ENCODE assay signal across 10 cellular contexts in genomic region chr22:40077646-40078016, GRCh38.
"Had no signal": no experiment of that assay in that cellular context is flagged by ENCODE, and none has a peak within 500 bp of the region (broad histone marks: within the 10 kb centered on the region; RNA-seq: fewer than 3 reads in every experiment).

No MANE protein-coding gene starts in this region.

- DNase-seq: activated CD4-positive, alpha-beta T cell treated with anti-CD3 and anti-CD28 coated beads, Interleukin-2, amount 10 ng/mL, durations not matched to agents 7 days and 5 days; activated CD4-positive, CD25-positive, alpha-beta regulatory T cell; activated effector memory CD4-positive, alpha-beta T cell treated with Interleukin-2 at 50 U/mL for 16 hours; activated T-cell treated with anti-CD3 and anti-CD28 coated beads for 4 hours; foreskin melanocyte; head of caudate nucleus; stimulated activated CD4-positive, alpha-beta T cell treated with anti-CD3 and anti-CD28 coated beads, Interleukin-1b, Interleukin-23, amount 100 ng/mL, for 48 hours had no signal

- H3K27ac ChIP-seq: epithelial cell of prostate, parathyroid adenoma had no signal

- H3K9ac ChIP-seq: parathyroid adenoma had no signal

- H2AFZ ChIP-seq: parathyroid adenoma had no signal

- H3K9me3 Mint-ChIP-seq: activated CD4-positive, alpha-beta T cell treated with anti-CD3 and anti-CD28 coated beads, Interleukin-2, amount 10 ng/mL, durations not matched to agents 7 days and 5 days; T-helper 2 cell treated with Interferon-gamma antibody and Interleukin-4, amounts not matched to agents 5 μg/mL and 100 μg/mL, for 36 hours had no signal

- H3K27ac Mint-ChIP-seq: activated CD4-positive, alpha-beta T cell treated with anti-CD3 and anti-CD28 coated beads, Interleukin-2, amount 10 ng/mL, durations not matched to agents 7 days and 5 days; T-helper 2 cell treated with Interferon-gamma antibody and Interleukin-4, amounts not matched to agents 5 μg/mL and 100 μg/mL, for 36 hours had no signal

- H3K27me3 Mint-ChIP-seq: activated CD4-positive, alpha-beta T cell treated with anti-CD3 and anti-CD28 coated beads, Interleukin-2, amount 10 ng/mL, durations not matched to agents 7 days and 5 days had no signal

- H3K4me3 Mint-ChIP-seq: activated CD4-positive, alpha-beta T cell treated with anti-CD3 and anti-CD28 coated beads, Interleukin-2, amount 10 ng/mL, durations not matched to agents 7 days and 5 days; T-helper 2 cell treated with Interferon-gamma antibody and Interleukin-4, amounts not matched to agents 5 μg/mL and 100 μg/mL, for 36 hours had no signal
